32 cellular contexts compared by ENCODE assay signal in the genomic region with DNA sequence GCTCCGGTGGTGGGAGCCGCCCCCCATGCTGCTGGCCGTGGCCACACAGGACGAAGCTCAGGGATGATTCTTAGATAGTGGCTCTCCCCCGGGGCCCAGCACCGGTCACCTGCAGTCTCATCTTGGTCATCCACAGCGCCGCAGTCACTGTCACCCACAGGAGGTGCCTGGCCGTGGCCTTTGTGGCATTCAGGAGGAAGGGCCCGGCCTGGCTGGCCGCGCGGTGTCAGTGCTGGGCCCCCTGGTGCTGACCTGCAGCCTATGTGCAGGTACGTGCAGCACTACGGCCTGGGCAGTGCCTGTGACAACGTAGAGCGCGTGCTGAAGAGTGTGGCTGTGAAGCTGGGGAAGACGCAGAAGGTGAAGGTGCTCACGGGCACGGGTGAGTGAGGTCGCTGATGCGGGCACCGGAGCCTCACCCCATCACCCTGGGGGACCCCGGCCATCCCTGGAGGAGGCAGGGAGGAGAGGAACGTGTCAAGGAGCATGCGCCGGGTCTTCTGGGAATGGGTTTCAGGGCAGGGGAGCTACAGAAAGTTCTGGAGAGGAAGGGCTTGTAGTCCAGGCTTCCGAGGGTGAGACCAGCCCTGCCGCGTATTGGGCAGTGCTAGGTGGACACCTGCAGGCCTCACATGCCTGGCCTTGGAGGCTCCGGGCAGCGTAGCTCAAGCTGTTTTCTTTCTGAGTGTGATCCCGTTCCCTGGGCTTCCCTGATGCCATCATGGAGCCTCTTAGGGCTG. TPM values are rescaled to one million over a fixed set of nuclear protein-coding genes. Genes with fewer than 3 reads are reported as not detected.
DNase-seq lines count a peak whose midpoint lies in the region; ATAC-seq, FAIRE-seq and TF ChIP-seq lines count a peak whose summit lies in the region.
"Had no signal": no experiment of that assay in that cellular context is flagged by ENCODE, and none has a peak within 500 bp of the region (broad histone marks: within the 10 kb centered on the region; RNA-seq: fewer than 3 reads in every experiment).

No MANE protein-coding gene starts in this region.

- H2BK15ac ChIP-seq in neuronal stem cell (ENCODE audit: low read length), result no peak overlapping the region

- H2BK120ac ChIP-seq in neuronal stem cell (ENCODE audit: low read depth, low read length), result no peak overlapping the region

- H3K18ac ChIP-seq in neuronal stem cell (ENCODE audit: low read length), result peak overlapping the region; percentile 54

- peaks cover 4 to 17% of the 10 kb centered on the region in 2 experiments for H3K36me3 ChIP-seq in GM12878 (ENCODE audit: control insufficient read depth in 2 of 2, insufficient read depth in 2 of 2, low read length in 1 of 2)
- H3K36me3 ChIP-seq in neuronal stem cell (replicated peaks in 1 of 2; ENCODE audit: control insufficient read depth in 2 of 2, insufficient read depth in 2 of 2, low read length in 2 of 2), result peaks cover 22 to 48% of the 10 kb centered on the region in 2 donors

- no TSS peak for BruUV-seq in GM12878 (replicated peaks; lab: Mats Ljungman, UMichigan)

- peaks cover 2% of the 10 kb centered on the region for H3K79me1 ChIP-seq in neuronal stem cell (ENCODE audit: low read depth, low read length)

- H3K9ac ChIP-seq in GM12878 (ENCODE audit: control insufficient read depth, insufficient read depth, low read length), result no peak overlapping the region
- peak overlapping the region; percentile 10 for H3K9ac ChIP-seq in neuronal stem cell (ENCODE audit: low read depth, low read length, poor library complexity)
- H3K9ac ChIP-seq: BLaER1, parathyroid adenoma had no signal

- H3K79me2 ChIP-seq in GM12878 (ENCODE audit: control insufficient read depth, insufficient read depth, low read length), result no peaks in the 10 kb centered on the region

- H4K91ac ChIP-seq in neuronal stem cell (ENCODE audit: low read depth, low read length, poor library complexity), result no peak overlapping the region

- TF ChIP-seq POLR2A in GM12878 (IDR thresholded peaks at IDR 0.05; ENCODE audit: low read depth, low read length), result 0 out of 2 replicates have a peak, but pooled peaks have one; percentile 1

- H4K20me1 ChIP-seq in GM12878 (ENCODE audit: control insufficient read depth, insufficient read depth), result no peaks in the 10 kb centered on the region

- in situ Hi-C loops in GM13977 (cut with MboI; ENCODE audit: low pct_unique_long_range_greater_than_20kb, low sequenced_read_pairs, unreplicated experiment), result no loop called here
- in situ Hi-C loops in GM12878 (cut with MboI), result no loop called here

- no peak overlapping the region for H3K4ac ChIP-seq in neuronal stem cell (ENCODE audit: low read length)

- ATAC-seq in GM12878, result no peak
- no peak for ATAC-seq in HG02885 (IDR thresholded peaks at IDR 0.05; ENCODE audit: poor library complexity, unreplicated experiment)
- ATAC-seq in HG02623 (IDR thresholded peaks at IDR 0.05; ENCODE audit: unreplicated experiment), result no peak
- ATAC-seq: activated CD4-positive, alpha-beta T cell treated with anti-CD3 and anti-CD28 coated beads for 36 hours; activated T-cell treated with anti-CD3 and anti-CD28 coated beads, Interleukin-2, amount 50 U/mL, for 4 hours; gastroesophageal sphincter; natural killer cell; sciatic nerve had no signal

- no peak for TF ChIP-seq RAD21 in GM12878 (IDR thresholded peaks at IDR 0.05; ENCODE audit: insufficient read depth, low read depth, low read length)

- POLR2A ChIA-PET in GM12878 (lab: Charles Lee), result no interaction called here

- intact Hi-C loops in GM12878 (cut with micrococcal nuclease; ENCODE audit: unreplicated experiment), result no loop called here

- H4K8ac ChIP-seq in neuronal stem cell (ENCODE audit: low read depth, low read length), result no peak overlapping the region

- H3K14ac ChIP-seq in neuronal stem cell (ENCODE audit: low read length), result peak overlapping the region; percentile 75

- H2AFZ ChIP-seq in GM12878 (ENCODE audit: control insufficient read depth, low read depth, low read length) (no peak overlapping the region), neuronal stem cell (ENCODE audit: low read length) (no peak overlapping the region)
- H2AFZ ChIP-seq: parathyroid adenoma had no signal

- no peaks in the 10 kb centered on the region for H3K27me3 ChIP-seq in GM12878 (replicated peaks in 1 of 2; ENCODE audit: control insufficient read depth in 2 of 2, insufficient read depth in 2 of 2, low read length in 1 of 2)
- H3K27me3 ChIP-seq in neuronal stem cell (ENCODE audit: control insufficient read depth in 3 of 3, insufficient read depth in 3 of 3, low read depth in 1 of 3, low read length in 3 of 3), result peaks cover 0 to 6% (median 0%) of the 10 kb centered on the region in 3 experiments
- H3K27me3 ChIP-seq: vagina had no signal

- WGBS in GM12878 (ENCODE audit: insufficient coverage, insufficient replicate concordance, low lambda C conversion rate, missing lambda C conversion rate), result 93% methylated on average over 34 of the region's 34 CpGs
- no CpG with 5 or more reads among the region's 34 CpGs for WGBS in neuronal stem cell (ENCODE audit: extremely low coverage in 2 of 2, insufficient read length in 2 of 2, insufficient replicate concordance in 1 of 2), 2 donors

- CTCF ChIA-PET in GM12878 (lab: Yijun Ruan, JAX), result no interaction called here

- peak overlapping the region; percentile 90 for H3K23ac ChIP-seq in neuronal stem cell (ENCODE audit: low read depth, low read length, poor library complexity)

- H3K4me2 ChIP-seq in GM12878 (ENCODE audit: control insufficient read depth, insufficient read depth) (no peak overlapping the region), neuronal stem cell (ENCODE audit: insufficient read depth, low read length, poor library complexity, severe bottlenecking) (no peak overlapping the region)
- H3K4me2 ChIP-seq: BLaER1 had no signal

- no peak for FAIRE-seq in GM12878 (lab: Jason Lieb, UNC)
- FAIRE-seq: islet of Langerhans had no signal

- TF ChIP-seq CTCF in GM13977 (IDR thresholded peaks at IDR 0.05; ENCODE audit: extremely low read depth, insufficient read depth, missing control alignments) (no peak), GM12878 (IDR thresholded peaks at IDR 0.05 in 2 of 3, conservative IDR thresholded peaks at IDR 0.05 in 1 of 3; ENCODE audit: control insufficient read depth in 2 of 3, extremely low read depth in 1 of 3, insufficient read depth in 1 of 3, low read depth in 3 of 3, low read length in 3 of 3) (no peak), GM10266 (IDR thresholded peaks at IDR 0.05; ENCODE audit: control insufficient read depth, insufficient read depth, low read depth, missing control alignments) (no peak)

- H3K9me3 ChIP-seq in GM12878 (replicated peaks; ENCODE audit: control insufficient read depth, insufficient read depth, low read length) (no peaks in the 10 kb centered on the region; the same call in 2 of the 3 replicates), neuronal stem cell (replicated peaks in 1 of 2; ENCODE audit: control insufficient read depth in 2 of 2, insufficient read depth in 1 of 2, low read depth in 1 of 2, low read length in 2 of 2) (peaks cover 4 to 10% of the 10 kb centered on the region in 2 donors)
- H3K9me3 ChIP-seq: gastroesophageal sphincter, thoracic aorta, vagina had no signal

- TF ChIP-seq EP300 in GM12878 (IDR thresholded peaks at IDR 0.05; ENCODE audit: borderline replicate concordance in 1 of 2, control insufficient read depth in 1 of 2, low read depth in 2 of 2, low read length in 2 of 2), result no peak

- no peak overlapping the region for H3K27ac ChIP-seq in GM12878 (ENCODE audit: control insufficient read depth, insufficient read depth)
- no peak overlapping the region for H3K27ac ChIP-seq in neuronal stem cell (replicated peaks; ENCODE audit: low read length)
- H3K27ac ChIP-seq: BLaER1, gastroesophageal sphincter, parathyroid adenoma, SK-N-MC, thoracic aorta, vagina had no signal

- no peak overlapping the region for H2BK12ac ChIP-seq in neuronal stem cell (ENCODE audit: low read length)

- RAD21 ChIA-PET in GM12878 (lab: Charles Lee; ENCODE audit: unreplicated experiment), result no interaction called here

- no peak overlapping the region for H2AK5ac ChIP-seq in neuronal stem cell (ENCODE audit: low read depth, low read length)

- H3K4me3 ChIP-seq in GM12878 (no peak overlapping the region), neuronal stem cell (ENCODE audit: low read length in 2 of 2) (no peak overlapping the region)
- H3K4me3 ChIP-seq: BLaER1, gastroesophageal sphincter, SK-N-MC, thoracic aorta, vagina had no signal

- H3K4me1 ChIP-seq in GM12878 (ENCODE audit: control insufficient read depth, insufficient read depth, low read length), result no peaks in the 10 kb centered on the region
- no peaks in the 10 kb centered on the region for H3K4me1 ChIP-seq in neuronal stem cell (ENCODE audit: control insufficient read depth in 2 of 2, insufficient read depth in 1 of 2, low read depth in 1 of 2, low read length in 2 of 2)
- H3K4me1 ChIP-seq: parathyroid adenoma, vagina had no signal

- H2BK5ac ChIP-seq in neuronal stem cell (ENCODE audit: low read length), result no peak overlapping the region

- SMC1A ChIA-PET in GM12878 (lab: Charles Lee; ENCODE audit: uncharacterized antibody, unreplicated experiment), result no interaction called here

- DNase-seq in GM13977 (ENCODE audit: low spot score) (peak; percentile 22), GM12878 (ENCODE audit: low read depth, low spot score) (no peak), neuronal stem cell (ENCODE audit: low spot score) (no peak), GM10266 (ENCODE audit: extremely low spot score) (no peak)
- DNase-seq: activated CD4-positive, alpha-beta T cell treated with anti-CD3 and anti-CD28 coated beads for 36 hours; activated T-cell treated with anti-CD3 and anti-CD28 coated beads, Interleukin-2, amount 50 U/mL, for 4 hours; amniotic stem cell; cortex of kidney; HFFc6; IMR-90; midbrain; natural killer cell; NCI-H1105; NCI-H2029 treated with DMSO at 0.1 percent for 48 hours; NCI-H226; NCI-H774; stimulated activated naive CD8-positive, alpha-beta T cell treated with anti-CD3 and anti-CD28 coated beads, Interleukin-15, Interleukin-2, amounts not matched to agents 100 U/mL and 50 U/mL, for 24 hours; T-helper 2 cell had no signal

RNA-seq across cellular contexts. Expression of a gene that starts 5.0 kb away (rescaled TPM):
- not detected in 2 replicates for total RNA-seq in GM12878 (2013; cell fraction: nucleolus; rRNA removed)
- total RNA-seq in GM12878 (2014; rRNA removed) (not detected in 2 replicates), GM12878 (2014; rRNA removed; fragmentation: Illumina TruSeq; extraction: Trizol) (not detected in 2 replicates), GM12878 (2021) (not detected in 2 replicates)
- polyA plus RNA-seq in GM12878 (2011; ENCODE audit: low read depth), result 0.42 TPM
- polyA plus RNA-seq in GM12878 (2011; rRNA removed) (not detected in 2 replicates), GM12878 (2014; fragmentation: Illumina TruSeq; extraction: Trizol) (not detected in 2 replicates), GM12878 (2014; fragmentation: Nextera tagmentation; extraction: Ambion mirVana) (under 1 TPM; 0.03 to 0.15 TPM), GM12878 (2014; rRNA removed) (not detected in 2 replicates), GM12878 (2016; fragmentation: Nextera tagmentation; extraction: Ambion mirVana) (under 1 TPM; 0.78 to 0.96 TPM)
- not detected in 2 replicates for polyA plus RNA-seq in GM12878 (2011; cell fraction: cytosol; rRNA removed)
- not detected in 2 replicates for polyA plus RNA-seq in GM12878 (2011; cell fraction: nucleus; rRNA removed)
- 0.83 and 0.89 TPM in 2 replicates for polyA plus RNA-seq in GM12878 (2012)
- polyA minus RNA-seq in GM12878 (2011; rRNA and poly(A)+ RNA removed), result not detected in 2 replicates
- not detected in 2 replicates for polyA minus RNA-seq in GM12878 (2011; cell fraction: cytosol; rRNA and poly(A)+ RNA removed)
- polyA minus RNA-seq in GM12878 (2011; cell fraction: nucleus; rRNA and poly(A)+ RNA removed), result not detected in 2 replicates
- polyA plus RNA-seq in neuronal stem cell (2013, experiment 1 of 2), result 0.52 TPM
- 0.53 TPM for polyA plus RNA-seq in neuronal stem cell (2013, experiment 2 of 2)
- total RNA-seq: activated CD4-positive, alpha-beta T cell treated with anti-CD3 and anti-CD28 coated beads for 36 hours; activated CD8-positive, alpha-beta memory T cell treated with anti-CD3 and anti-CD28 coated beads for 36 hours; activated T-cell treated with anti-CD3 and anti-CD28 coated beads, Interleukin-2, amount 50 U/mL, for 4 hours; Daoy; liver; natural killer cell; RPMI7951; thoracic aorta; vagina had no signal

RNA-seq across cellular contexts. Expression of a gene that starts 25.4 kb away (rescaled TPM):
- 107 and 127 TPM in 2 replicates for total RNA-seq in GM12878 (2013; cell fraction: nucleolus; rRNA removed)
- 39.6 and 46.6 TPM in 2 replicates for total RNA-seq in GM12878 (2014; rRNA removed)
- 34.4 and 41.6 TPM in 2 replicates for total RNA-seq in GM12878 (2014; rRNA removed; fragmentation: Illumina TruSeq; extraction: Trizol)
- 52.8 and 65.8 TPM in 2 replicates for total RNA-seq in GM12878 (2021)
- 17.0 TPM for polyA plus RNA-seq in GM12878 (2011; ENCODE audit: low read depth)
- polyA plus RNA-seq in GM12878 (2011; rRNA removed), result 50.7 and 64.1 TPM in 2 replicates
- 76.9 and 109 TPM in 2 replicates for polyA plus RNA-seq in GM12878 (2011; cell fraction: cytosol; rRNA removed)
- polyA plus RNA-seq in GM12878 (2011; cell fraction: nucleus; rRNA removed), result 240 and 347 TPM in 2 replicates
- 27.9 and 29.1 TPM in 2 replicates for polyA plus RNA-seq in GM12878 (2012)
- 46.0 and 60.9 TPM in 2 replicates for polyA plus RNA-seq in GM12878 (2014; fragmentation: Illumina TruSeq; extraction: Trizol)
- polyA plus RNA-seq in GM12878 (2014; fragmentation: Nextera tagmentation; extraction: Ambion mirVana), result 1 to 10 TPM; 6.2 to 9.2 TPM
- polyA plus RNA-seq in GM12878 (2014; rRNA removed), result 92.6 and 95.2 TPM in 2 replicates
- 100 to 1,000 TPM; 102 to 104 TPM for polyA plus RNA-seq in GM12878 (2016; fragmentation: Nextera tagmentation; extraction: Ambion mirVana)
- 53.0 and 56.3 TPM in 2 replicates for polyA minus RNA-seq in GM12878 (2011; rRNA and poly(A)+ RNA removed)
- polyA minus RNA-seq in GM12878 (2011; cell fraction: cytosol; rRNA and poly(A)+ RNA removed), result 17.9 and 18.8 TPM in 2 replicates
- polyA minus RNA-seq in GM12878 (2011; cell fraction: nucleus; rRNA and poly(A)+ RNA removed), result 34.3 and 67.6 TPM in 2 replicates
- 15.5 TPM for polyA plus RNA-seq in neuronal stem cell (2013, experiment 1 of 2)
- 15.8 TPM for polyA plus RNA-seq in neuronal stem cell (2013, experiment 2 of 2)

RNA-seq across cellular contexts. Expression of a gene that starts 34.4 kb away (rescaled TPM):
- total RNA-seq in GM12878 (2013; cell fraction: nucleolus; rRNA removed), result 27.4 and 36.2 TPM in 2 replicates
- 0.60 and 0.62 TPM in 2 replicates for total RNA-seq in GM12878 (2014; rRNA removed)
- total RNA-seq in GM12878 (2014; rRNA removed; fragmentation: Illumina TruSeq; extraction: Trizol), result 0.37 and 0.54 TPM in 2 replicates
- total RNA-seq in GM12878 (2021), result 1.2 TPM in 2 replicates
- polyA plus RNA-seq in GM12878 (2011; ENCODE audit: low read depth), result 0.24 TPM
- 22.0 and 23.1 TPM in 2 replicates for polyA plus RNA-seq in GM12878 (2011; rRNA removed)
- 15.1 and 20.2 TPM in 2 replicates for polyA plus RNA-seq in GM12878 (2011; cell fraction: cytosol; rRNA removed)
- polyA plus RNA-seq in GM12878 (2011; cell fraction: nucleus; rRNA removed), result 292 and 335 TPM in 2 replicates
- 1.3 TPM in 2 replicates for polyA plus RNA-seq in GM12878 (2012)
- polyA plus RNA-seq in GM12878 (2014; fragmentation: Illumina TruSeq; extraction: Trizol), result 0.32 and 0.72 TPM in 2 replicates
- under 1 TPM; 0.05 to 0.09 TPM for polyA plus RNA-seq in GM12878 (2014; fragmentation: Nextera tagmentation; extraction: Ambion mirVana)
- polyA plus RNA-seq in GM12878 (2014; rRNA removed), result 1.2 and 1.5 TPM in 2 replicates
- under 1 TPM; 0.11 to 0.31 TPM for polyA plus RNA-seq in GM12878 (2016; fragmentation: Nextera tagmentation; extraction: Ambion mirVana)
- polyA minus RNA-seq in GM12878 (2011; rRNA and poly(A)+ RNA removed), result 13.9 and 20.8 TPM in 2 replicates
- 2.9 and 7.2 TPM in 2 replicates for polyA minus RNA-seq in GM12878 (2011; cell fraction: cytosol; rRNA and poly(A)+ RNA removed)
- 44.2 and 54.8 TPM in 2 replicates for polyA minus RNA-seq in GM12878 (2011; cell fraction: nucleus; rRNA and poly(A)+ RNA removed)
- polyA plus RNA-seq in neuronal stem cell (2013, experiment 1 of 2), result 0.56 TPM
- 0.46 TPM for polyA plus RNA-seq in neuronal stem cell (2013, experiment 2 of 2)

RNA-seq across cellular contexts. Expression of a gene that starts 40.3 kb away (rescaled TPM):
- 12.1 and 14.7 TPM in 2 replicates for total RNA-seq in GM12878 (2013; cell fraction: nucleolus; rRNA removed)
- total RNA-seq in GM12878 (2014; rRNA removed) (11.7 and 13.8 TPM in 2 replicates), GM12878 (2014; rRNA removed; fragmentation: Illumina TruSeq; extraction: Trizol) (5.5 and 7.2 TPM in 2 replicates), GM12878 (2021) (14.4 and 16.1 TPM in 2 replicates)
- polyA plus RNA-seq in GM12878 (2011; ENCODE audit: low read depth), result 2.5 TPM
- polyA plus RNA-seq in GM12878 (2011; rRNA removed) (4.3 and 4.7 TPM in 2 replicates), GM12878 (2014; fragmentation: Illumina TruSeq; extraction: Trizol) (2.2 and 4.1 TPM in 2 replicates), GM12878 (2014; fragmentation: Nextera tagmentation; extraction: Ambion mirVana) (1 to 10 TPM; 1.2 to 4.9 TPM), GM12878 (2014; rRNA removed) (15.1 and 16.1 TPM in 2 replicates), GM12878 (2016; fragmentation: Nextera tagmentation; extraction: Ambion mirVana) (10 to 100 TPM; 20.5 to 22.2 TPM)
- 6.5 and 7.6 TPM in 2 replicates for polyA plus RNA-seq in GM12878 (2011; cell fraction: cytosol; rRNA removed)
- polyA plus RNA-seq in GM12878 (2011; cell fraction: nucleus; rRNA removed), result 9.9 and 13.2 TPM in 2 replicates
- 7.4 and 8.3 TPM in 2 replicates for polyA plus RNA-seq in GM12878 (2012)
- 3.2 and 9.8 TPM in 2 replicates for polyA minus RNA-seq in GM12878 (2011; rRNA and poly(A)+ RNA removed)
- 2.8 and 3.9 TPM in 2 replicates for polyA minus RNA-seq in GM12878 (2011; cell fraction: cytosol; rRNA and poly(A)+ RNA removed)
- 5.4 and 5.7 TPM in 2 replicates for polyA minus RNA-seq in GM12878 (2011; cell fraction: nucleus; rRNA and poly(A)+ RNA removed)
- polyA plus RNA-seq in neuronal stem cell (2013, experiment 1 of 2), result 6.1 TPM
- polyA plus RNA-seq in neuronal stem cell (2013, experiment 2 of 2), result 5.9 TPM

RNA-seq across cellular contexts. Expression of a gene that starts 46.2 kb away (rescaled TPM):
- 7.9 and 8.3 TPM in 2 replicates for total RNA-seq in GM12878 (2013; cell fraction: nucleolus; rRNA removed)
- total RNA-seq in GM12878 (2014; rRNA removed), result 63.5 and 71.4 TPM in 2 replicates
- 48.0 and 50.8 TPM in 2 replicates for total RNA-seq in GM12878 (2014; rRNA removed; fragmentation: Illumina TruSeq; extraction: Trizol)
- total RNA-seq in GM12878 (2021), result 73.2 and 77.8 TPM in 2 replicates
- 52.7 TPM for polyA plus RNA-seq in GM12878 (2011; ENCODE audit: low read depth)
- polyA plus RNA-seq in GM12878 (2011; rRNA removed), result 21.0 and 32.7 TPM in 2 replicates
- 49.9 and 52.1 TPM in 2 replicates for polyA plus RNA-seq in GM12878 (2011; cell fraction: cytosol; rRNA removed)
- polyA plus RNA-seq in GM12878 (2011; cell fraction: nucleus; rRNA removed), result 45.0 and 46.7 TPM in 2 replicates
- 60.0 and 70.1 TPM in 2 replicates for polyA plus RNA-seq in GM12878 (2012)
- 35.6 and 57.1 TPM in 2 replicates for polyA plus RNA-seq in GM12878 (2014; fragmentation: Illumina TruSeq; extraction: Trizol)
- polyA plus RNA-seq in GM12878 (2014; fragmentation: Nextera tagmentation; extraction: Ambion mirVana), result 10 to 100 TPM; 55.3 to 67.7 TPM
- 51.9 and 52.6 TPM in 2 replicates for polyA plus RNA-seq in GM12878 (2014; rRNA removed)
- 100 to 1,000 TPM; 162 to 164 TPM for polyA plus RNA-seq in GM12878 (2016; fragmentation: Nextera tagmentation; extraction: Ambion mirVana)
- 14.8 and 20.7 TPM in 2 replicates for polyA minus RNA-seq in GM12878 (2011; rRNA and poly(A)+ RNA removed)
- polyA minus RNA-seq in GM12878 (2011; cell fraction: cytosol; rRNA and poly(A)+ RNA removed), result 15.1 and 18.8 TPM in 2 replicates
- 4.5 and 5.1 TPM in 2 replicates for polyA minus RNA-seq in GM12878 (2011; cell fraction: nucleus; rRNA and poly(A)+ RNA removed)
- polyA plus RNA-seq in neuronal stem cell (2013, experiment 1 of 2), result 61.5 TPM
- polyA plus RNA-seq in neuronal stem cell (2013, experiment 2 of 2), result 63.2 TPM
